In genomic region chr1:55067022-55067781, GRCh38 we compare ENCODE assay signal across 14 cellular contexts. TPM values are rescaled to one million over a fixed set of nuclear protein-coding genes. Genes with fewer than 3 reads are reported as not detected.
DNase-seq lines count a peak whose midpoint lies in the region; ATAC-seq and TF ChIP-seq lines count a peak whose summit lies in the region.
"Had no signal": no experiment of that assay in that cellular context is flagged by ENCODE, and none has a peak within 500 bp of the region (broad histone marks: within the 10 kb centered on the region; RNA-seq: fewer than 3 reads in every experiment).

No MANE protein-coding gene starts in this region.

- intact Hi-C loops in dorsolateral prefrontal cortex (cut with DNase I): no loop called here
- intact Hi-C loops in left colon (cut with DNase I, micrococcal nuclease): no loop called here

- H3K27me3 ChIP-seq in dorsolateral prefrontal cortex: no peaks in the 10 kb centered on the region
- H3K27me3 ChIP-seq: body of pancreas, esophagus squamous epithelium had no signal

- TF ChIP-seq CTCF in dorsolateral prefrontal cortex (IDR thresholded peaks at IDR 0.05 in 54 of 56, conservative IDR thresholded peaks at IDR 0.05 in 2 of 56; ENCODE audit: low read depth in 1 of 56, partially characterized antibody in 56 of 56): peak in 14 of 56 donors; percentile 1 to 35 (median 26)

- peak overlapping the region in 1 of 59 donors; percentile 9 for H3K4me3 ChIP-seq in dorsolateral prefrontal cortex
- H3K4me3 ChIP-seq: body of pancreas, esophagus squamous epithelium had no signal

- ATAC-seq in left colon: no peak
- ATAC-seq in stimulated activated naive CD8-positive, alpha-beta T cell treated with anti-CD3 and anti-CD28 coated beads, Interleukin-15, Interleukin-2, amounts not matched to agents 100 U/mL and 50 U/mL, for 24 hours: no peak
- ATAC-seq: body of pancreas; stimulated activated effector memory CD8-positive, alpha-beta T cell treated with anti-CD3 and anti-CD28 coated beads, Interleukin-12 subunit alpha, Interleukin-12 subunit beta, amount 100 ng/mL, for 72 hours had no signal

- DNase-seq in DMS79 treated with DMSO at 0.1 percent for 48 hours (lab: John Stamatoyannopoulos, UW) (peak; percentile 67), NCI-H2171 (lab: John Stamatoyannopoulos, UW) (peak; percentile 59), dorsolateral prefrontal cortex (peak; percentile 83 to 94 (median 90)), occipital lobe (lab: John Stamatoyannopoulos, UW) (peak; percentile 77), left colon (no peak)
- DNase-seq in effector CD4-positive, alpha-beta T cell: no peak
- no peak for DNase-seq in stimulated activated CD4-positive, alpha-beta T cell treated with anti-CD3 and anti-CD28 coated beads, Interleukin-4, amount 100 ng/mL, for 1 hour
- no peak for DNase-seq in stimulated activated naive CD8-positive, alpha-beta T cell treated with anti-CD3 and anti-CD28 coated beads, Interleukin-15, Interleukin-2, amounts not matched to agents 100 U/mL and 50 U/mL, for 24 hours
- DNase-seq: esophagus squamous epithelium, GOT3, NCI-H187, nephron progenitor cell had no signal

- H3K27ac ChIP-seq in dorsolateral prefrontal cortex: peak overlapping the region in 17 of 59 donors; percentile 2 to 68 (median 43)
- H3K27ac ChIP-seq: body of pancreas, esophagus squamous epithelium had no signal

RNA-seq across cellular contexts. Expression of gene PCSK9, which starts 27.9 kb away (rescaled TPM):
- 1 to 10 TPM in 1 of 120 experiments, under 1 TPM in 106, not detected in 13; 0.12 to 1.8 (median 0.32) TPM for total RNA-seq in dorsolateral prefrontal cortex
- 4.1 TPM for total RNA-seq in occipital lobe
- 10 to 100 TPM; 12.6 to 37.0 TPM for total RNA-seq in left colon

Comparison
In these comparisons a context has a peak if more than half of its experiments do, and no peak if none do; other contexts are left out.
1. DNase-seq: peak in DMS79 treated with DMSO at 0.1 percent for 48 hours (single experiment), NCI-H2171 (single experiment), dorsolateral prefrontal cortex (10 of 10) and occipital lobe (single experiment); none in effector CD4-positive, alpha-beta T cell (single experiment), left colon (0 of 2), stimulated activated CD4-positive, alpha-beta T cell treated with anti-CD3 and anti-CD28 coated beads, Interleukin-4, amount 100 ng/mL, for 1 hour (single experiment) and stimulated activated naive CD8-positive, alpha-beta T cell treated with anti-CD3 and anti-CD28 coated beads, Interleukin-15, Interleukin-2, amounts not matched to agents 100 U/mL and 50 U/mL, for 24 hours (single experiment).